Comparison of ENCODE assay signal across 13 cellular contexts in genomic region chr14:22554706-22555572, GRCh38. TPM values are rescaled to one million over a fixed set of nuclear protein-coding genes. Genes with fewer than 3 reads are reported as not detected.
DNase-seq lines count a peak whose midpoint lies in the region; ATAC-seq lines count a peak whose summit lies in the region.
"Had no signal": no experiment of that assay in that cellular context is flagged by ENCODE, and none has a peak within 500 bp of the region (broad histone marks: within the 10 kb centered on the region; RNA-seq: fewer than 3 reads in every experiment).

No MANE protein-coding gene starts in this region.

- CTCF ChIA-PET in CD8-positive, alpha-beta memory T cell (lab: Charles Lee) = interaction anchor here (1.0 to 13.0 kb wide), 16 partner anchors 8 to 831 kb away, joined by 3 to 338 read pairs (median 9); partner anchors contain the start of gene DAD1

- H3K9me3 ChIP-seq in CD8-positive, alpha-beta memory T cell (ENCODE audit: low read length) = no peaks in the 10 kb centered on the region
- H3K9me3 ChIP-seq: adrenal gland, prostate gland, tibial artery had no signal

- peaks cover 25% of the 10 kb centered on the region for H3K36me3 ChIP-seq in CD8-positive, alpha-beta memory T cell (ENCODE audit: insufficient read depth, low read length)
- H3K36me3 ChIP-seq: adrenal gland, prostate gland, tibial artery had no signal

- no peak for ATAC-seq in natural killer cell treated with Interleukin-12 subunit alpha and Interleukin-12 subunit beta and Interleukin-15 and Interleukin-18, amount 100 ng/mL, for 72 hours
- no peak for ATAC-seq in activated CD4-positive, CD25-positive, alpha-beta regulatory T cell treated with anti-CD3 and anti-CD28 coated beads, Interleukin-2, amount 50 U/mL, for 24 hours

- POLR2A ChIA-PET in CD8-positive, alpha-beta memory T cell (lab: Charles Lee) = interaction anchor here (0.6 to 13.3 kb wide), 11 partner anchors 8 to 831 kb away, joined by 3 to 285 read pairs (median 12); partner anchors contain the start of gene DAD1

- peak overlapping the region; percentile 92 for H3K27ac ChIP-seq in CD8-positive, alpha-beta memory T cell (ENCODE audit: low read depth, low read length)
- H3K27ac ChIP-seq: adrenal gland, prostate gland, tibial artery had no signal

- H3K4me1 Mint-ChIP-seq in CD8-positive, alpha-beta memory T cell = peaks cover 88 to 97% (median 96%) of the 10 kb centered on the region in 3 donors
- H3K4me1 Mint-ChIP-seq in activated T-helper 1 cell treated with anti-CD3 and anti-CD28 coated beads, Interleukin-12 subunit alpha, Interleukin-12 subunit beta, Interleukin-2, Interleukin-4 antibody, amounts not matched to agents 30 ng/mL and 10 ng/mL and 1 ng/mL, durations not matched to agents 14 hours and 24 hours and 36 hours (ENCODE audit: low read depth) = peaks cover 93% of the 10 kb centered on the region
- H3K4me1 Mint-ChIP-seq in natural killer cell treated with Interleukin-12 subunit alpha and Interleukin-12 subunit beta and Interleukin-15 and Interleukin-18, amount 100 ng/mL, for 72 hours (ENCODE audit: low read depth in 2 of 2) = peaks cover 85 to 88% of the 10 kb centered on the region in 2 donors

- H3K4me3 Mint-ChIP-seq in CD8-positive, alpha-beta memory T cell = peak overlapping the region; percentile 84 to 94 (median 89)
- peak overlapping the region; percentile 83 for H3K4me3 Mint-ChIP-seq in activated T-helper 1 cell treated with anti-CD3 and anti-CD28 coated beads, Interleukin-12 subunit alpha, Interleukin-12 subunit beta, Interleukin-2, Interleukin-4 antibody, amounts not matched to agents 30 ng/mL and 10 ng/mL and 1 ng/mL, durations not matched to agents 14 hours and 24 hours and 36 hours
- peak overlapping the region; percentile 74 for H3K4me3 Mint-ChIP-seq in natural killer cell treated with Interleukin-12 subunit alpha and Interleukin-12 subunit beta and Interleukin-15 and Interleukin-18, amount 100 ng/mL, for 72 hours

- DNase-seq in CD8-positive, alpha-beta memory T cell = peak in 1 of 5 donors; percentile 13
- DNase-seq in KG1 (lab: John Stamatoyannopoulos, UW) (peak; percentile 14), midbrain (lab: John Stamatoyannopoulos, UW) (no peak), posterior vena cava (ENCODE audit: low spot score) (no peak), HT-29 (ENCODE audit: low spot score) (no peak)
- no peak for DNase-seq in activated T-helper 1 cell treated with anti-CD3 and anti-CD28 coated beads, Interleukin-12 subunit alpha, Interleukin-12 subunit beta, Interleukin-2, Interleukin-4 antibody, amounts not matched to agents 30 ng/mL and 10 ng/mL and 1 ng/mL, durations not matched to agents 14 hours and 24 hours and 36 hours (ENCODE audit: low spot score)
- DNase-seq in natural killer cell treated with Interleukin-12 subunit alpha and Interleukin-12 subunit beta and Interleukin-15 and Interleukin-18, amount 100 ng/mL, for 72 hours (ENCODE audit: low spot score) = no peak
- DNase-seq: adrenal gland, head of caudate nucleus, NCI-H2081, tibial artery had no signal

- peaks cover 92% of the 10 kb centered on the region for H3K4me1 ChIP-seq in CD8-positive, alpha-beta memory T cell (ENCODE audit: insufficient read depth, low read length)
- H3K4me1 ChIP-seq: prostate gland had no signal

- H3K9me3 Mint-ChIP-seq in CD8-positive, alpha-beta memory T cell = peaks cover 0 to 4% (median 2%) of the 10 kb centered on the region in 5 donors
- no peaks in the 10 kb centered on the region for H3K9me3 Mint-ChIP-seq in activated T-helper 1 cell treated with anti-CD3 and anti-CD28 coated beads, Interleukin-12 subunit alpha, Interleukin-12 subunit beta, Interleukin-2, Interleukin-4 antibody, amounts not matched to agents 30 ng/mL and 10 ng/mL and 1 ng/mL, durations not matched to agents 14 hours and 24 hours and 36 hours
- H3K9me3 Mint-ChIP-seq in natural killer cell treated with Interleukin-12 subunit alpha and Interleukin-12 subunit beta and Interleukin-15 and Interleukin-18, amount 100 ng/mL, for 72 hours = no peaks in the 10 kb centered on the region

- H3K27ac Mint-ChIP-seq in CD8-positive, alpha-beta memory T cell = peak overlapping the region; percentile 98 to 100 (median 99)
- H3K27ac Mint-ChIP-seq in activated T-helper 1 cell treated with anti-CD3 and anti-CD28 coated beads, Interleukin-12 subunit alpha, Interleukin-12 subunit beta, Interleukin-2, Interleukin-4 antibody, amounts not matched to agents 30 ng/mL and 10 ng/mL and 1 ng/mL, durations not matched to agents 14 hours and 24 hours and 36 hours = peak overlapping the region; percentile 96
- H3K27ac Mint-ChIP-seq in natural killer cell treated with Interleukin-12 subunit alpha and Interleukin-12 subunit beta and Interleukin-15 and Interleukin-18, amount 100 ng/mL, for 72 hours = peak overlapping the region; percentile 98 to 100

- H3K27me3 ChIP-seq in CD8-positive, alpha-beta memory T cell (ENCODE audit: insufficient read depth, low read length, poor library complexity, severe bottlenecking) = no peaks in the 10 kb centered on the region
- H3K27me3 ChIP-seq: adrenal gland, tibial artery had no signal

- H3K4me3 ChIP-seq in CD8-positive, alpha-beta memory T cell (ENCODE audit: low read length) = peak overlapping the region; percentile 46
- H3K4me3 ChIP-seq: adrenal gland, prostate gland, tibial artery had no signal

- H3K36me3 Mint-ChIP-seq in CD8-positive, alpha-beta memory T cell = peaks cover 23 to 43% (median 25%) of the 10 kb centered on the region in 3 donors
- H3K36me3 Mint-ChIP-seq in activated T-helper 1 cell treated with anti-CD3 and anti-CD28 coated beads, Interleukin-12 subunit alpha, Interleukin-12 subunit beta, Interleukin-2, Interleukin-4 antibody, amounts not matched to agents 30 ng/mL and 10 ng/mL and 1 ng/mL, durations not matched to agents 14 hours and 24 hours and 36 hours (ENCODE audit: low read depth) = peaks cover 40% of the 10 kb centered on the region
- H3K36me3 Mint-ChIP-seq in natural killer cell treated with Interleukin-12 subunit alpha and Interleukin-12 subunit beta and Interleukin-15 and Interleukin-18, amount 100 ng/mL, for 72 hours = no peaks in the 10 kb centered on the region

- peaks cover 0 to 7% of the 10 kb centered on the region in 2 donors for H3K27me3 Mint-ChIP-seq in CD8-positive, alpha-beta memory T cell
- H3K27me3 Mint-ChIP-seq in activated T-helper 1 cell treated with anti-CD3 and anti-CD28 coated beads, Interleukin-12 subunit alpha, Interleukin-12 subunit beta, Interleukin-2, Interleukin-4 antibody, amounts not matched to agents 30 ng/mL and 10 ng/mL and 1 ng/mL, durations not matched to agents 14 hours and 24 hours and 36 hours (ENCODE audit: insufficient read depth) = peaks cover 2% of the 10 kb centered on the region
- H3K27me3 Mint-ChIP-seq in natural killer cell treated with Interleukin-12 subunit alpha and Interleukin-12 subunit beta and Interleukin-15 and Interleukin-18, amount 100 ng/mL, for 72 hours = no peaks in the 10 kb centered on the region

- intact Hi-C loops in activated T-helper 1 cell treated with anti-CD3 and anti-CD28 coated beads, Interleukin-12 subunit alpha, Interleukin-12 subunit beta, Interleukin-2, Interleukin-4 antibody, amounts not matched to agents 30 ng/mL and 10 ng/mL and 1 ng/mL, durations not matched to agents 14 hours and 24 hours and 36 hours (cut with micrococcal nuclease) = loop anchor here (5.0 to 10.0 kb wide), 7 partner anchors 33 to 808 kb away; partner anchors contain the start of gene AJUBA
- intact Hi-C loops in posterior vena cava (cut with DNase I) = loop anchor here (10.0 kb wide), 2 partner anchors 160 to 440 kb away; no protein-coding TSS in a partner anchor

RNA-seq across cellular contexts. Expression of gene DAD1, which starts 34.1 kb away (rescaled TPM):
- 100 to 1,000 TPM; 329 to 353 TPM for total RNA-seq in CD8-positive, alpha-beta memory T cell
- 622 TPM for polyA plus RNA-seq in CD8-positive, alpha-beta memory T cell
- 228 and 229 TPM in 2 replicates for total RNA-seq in activated T-helper 1 cell treated with anti-CD3 and anti-CD28 coated beads, Interleukin-12 subunit alpha, Interleukin-12 subunit beta, Interleukin-2, Interleukin-4 antibody, amounts not matched to agents 30 ng/mL and 10 ng/mL and 1 ng/mL, durations not matched to agents 14 hours and 24 hours and 36 hours
- 100 to 1,000 TPM; 147 to 221 TPM for total RNA-seq in natural killer cell treated with Interleukin-12 subunit alpha and Interleukin-12 subunit beta and Interleukin-15 and Interleukin-18, amount 100 ng/mL, for 72 hours
- 100 to 1,000 TPM; 160 to 182 TPM for total RNA-seq in posterior vena cava
- total RNA-seq in HT-29 (2014; rRNA removed; shearing (Covaris generic)) = 111 and 124 TPM in 2 replicates

RNA-seq across cellular contexts. Expression of gene ABHD4, which starts 43.2 kb away (rescaled TPM):
- 10 to 100 TPM in 1 of 2 experiments, 1 to 10 TPM in 1; 8.4 to 11.4 TPM for total RNA-seq in CD8-positive, alpha-beta memory T cell
- 13.7 TPM for polyA plus RNA-seq in CD8-positive, alpha-beta memory T cell
- 13.2 and 13.6 TPM in 2 replicates for total RNA-seq in activated T-helper 1 cell treated with anti-CD3 and anti-CD28 coated beads, Interleukin-12 subunit alpha, Interleukin-12 subunit beta, Interleukin-2, Interleukin-4 antibody, amounts not matched to agents 30 ng/mL and 10 ng/mL and 1 ng/mL, durations not matched to agents 14 hours and 24 hours and 36 hours
- total RNA-seq in natural killer cell treated with Interleukin-12 subunit alpha and Interleukin-12 subunit beta and Interleukin-15 and Interleukin-18, amount 100 ng/mL, for 72 hours = 10 to 100 TPM in 1 of 2 donors, 1 to 10 TPM in 1; 8.4 to 36.8 TPM
- total RNA-seq in posterior vena cava = 10 to 100 TPM; 31.2 to 36.7 TPM
- total RNA-seq in HT-29 (2014; rRNA removed; shearing (Covaris generic)) = 6.1 and 8.4 TPM in 2 replicates
